35 cellular contexts compared by ENCODE assay signal in genomic region chr4:127406187-127406586, GRCh38.
A peak's percentile ranks its signal among the peaks of the same experiment; 100 is the strongest.
DNase-seq lines count a peak whose midpoint lies in the region; ATAC-seq, FAIRE-seq and TF ChIP-seq lines count a peak whose summit lies in the region.
"Had no signal": no experiment of that assay in that cellular context is flagged by ENCODE, and none has a peak within 500 bp of the region (broad histone marks: within the 10 kb centered on the region; RNA-seq: fewer than 3 reads in every experiment).

No MANE protein-coding gene starts in this region.

- H3K27me3 ChIP-seq in HepG2 (ENCODE audit: control insufficient read depth in 1 of 2, insufficient read depth in 2 of 2, low read length in 2 of 2) (no peaks in the 10 kb centered on the region), right lobe of liver (no peaks in the 10 kb centered on the region), K562 (ENCODE audit: control insufficient read depth in 2 of 2, insufficient read depth in 2 of 2, low read length in 2 of 2) (0 out of 5 replicates have a peak, but pooled peaks cover 0 to 4% of the 10 kb centered on the region in 2 experiments), Caco-2 (replicated peaks; ENCODE audit: control insufficient read depth, insufficient read depth, low read length) (no peaks in the 10 kb centered on the region)
- H3K27me3 ChIP-seq: BE2C; BLaER1; BLaER1 treated with 17β-estradiol and CSF1 and Interleukin-3, amounts not matched to agents 10 nM and 100 nM had no signal

- no peak overlapping the region for H3K9ac ChIP-seq in HepG2 (ENCODE audit: insufficient read depth, low read depth, low read length)
- H3K9ac ChIP-seq in K562 (ENCODE audit: insufficient read depth in 1 of 2, low read depth in 2 of 2, low read length in 2 of 2) = no peak overlapping the region
- H3K9ac ChIP-seq: BLaER1; BLaER1 treated with 17β-estradiol and CSF1 and Interleukin-3, amounts not matched to agents 10 nM and 100 nM had no signal

- H2AFZ ChIP-seq in HepG2 (ENCODE audit: low read length) (no peak overlapping the region), K562 (ENCODE audit: low read depth, low read length) (no peak overlapping the region)

- 0% methylated on average over 1 of the region's 1 CpG for WGBS in HepG2 (ENCODE audit: low lambda C conversion rate)
- 20% methylated on average over 1 of the region's 1 CpG for WGBS in right lobe of liver (ENCODE audit: insufficient coverage, low coverage, low lambda C conversion rate, missing lambda C conversion rate)
- 26% methylated on average over 1 of the region's 1 CpG for WGBS in A549 (ENCODE audit: missing lambda C conversion rate)
- 0% methylated on average over 1 of the region's 1 CpG for WGBS in K562 (ENCODE audit: insufficient coverage, low coverage, missing lambda C conversion rate)

- TF ChIP-seq RAD21 in HepG2 (CRISPR knock-in tag; IDR thresholded peaks at IDR 0.05) (no peak), A549 (conservative IDR thresholded peaks at IDR 0.05 in 1 of 2, IDR thresholded peaks at IDR 0.05 in 1 of 2) (no peak), K562 (CRISPR knock-in tag; conservative IDR thresholded peaks at IDR 0.05 in 1 of 2, IDR thresholded peaks at IDR 0.05 in 1 of 2) (no peak)

- intact Hi-C loops in HepG2 (cut with micrococcal nuclease; ENCODE audit: unreplicated experiment) (loop anchor here (10.0 kb wide), 1 partner anchor 1301 kb away; no protein-coding TSS in a partner anchor), right lobe of liver (cut with DNase I) (no loop called here), Calu3 (cut with micrococcal nuclease; ENCODE audit: unreplicated experiment) (loop anchor here (10.0 kb wide), 3 partner anchors 179 to 1171 kb away; no protein-coding TSS in a partner anchor), K562 (cut with micrococcal nuclease) (no loop called here), Caco-2 (cut with micrococcal nuclease; ENCODE audit: unreplicated experiment) (loop anchor here (10.0 kb wide), 1 partner anchor 781 kb away; no protein-coding TSS in a partner anchor)

- TF ChIP-seq EP300 in HepG2 (IDR thresholded peaks at IDR 0.05; ENCODE audit: low read depth in 2 of 2, low read length in 2 of 2) = no peak
- TF ChIP-seq EP300 in HepG2 (CRISPR knock-in tag; IDR thresholded peaks at IDR 0.05; ENCODE audit: borderline replicate concordance) = no peak
- no peak for TF ChIP-seq EP300 in A549 (IDR thresholded peaks at IDR 0.05)
- no peak for TF ChIP-seq EP300 in K562 (IDR thresholded peaks at IDR 0.05; ENCODE audit: low read length)

- H4K20me1 ChIP-seq in HepG2 (ENCODE audit: insufficient read depth, low read length) (no peaks in the 10 kb centered on the region), K562 (replicated peaks; ENCODE audit: control insufficient read depth, insufficient read depth, low read length) (no peaks in the 10 kb centered on the region)
- H4K20me1 ChIP-seq: BLaER1; BLaER1 treated with 17β-estradiol and CSF1 and Interleukin-3, amounts not matched to agents 10 nM and 100 nM had no signal

- TF ChIP-seq CTCF in HepG2 (CRISPR knock-in tag; IDR thresholded peaks at IDR 0.05) (no peak), right lobe of liver (IDR thresholded peaks at IDR 0.05) (no peak), A549 (IDR thresholded peaks at IDR 0.05) (no peak), Calu3 (IDR thresholded peaks at IDR 0.05; ENCODE audit: unreplicated experiment) (no peak), K562 (IDR thresholded peaks at IDR 0.05 in 2 of 3, conservative IDR thresholded peaks at IDR 0.05 in 1 of 3; ENCODE audit: insufficient read depth in 2 of 3, low read depth in 1 of 3, low read length in 3 of 3) (no peak), Caco-2 (IDR thresholded peaks at IDR 0.05; ENCODE audit: insufficient read depth in 1 of 2, low read depth in 1 of 2, low read length in 1 of 2, severe bottlenecking in 1 of 2, unreplicated experiment in 1 of 2) (no peak)

- H3K79me2 ChIP-seq in HepG2 (ENCODE audit: insufficient read depth, low read length) = no peaks in the 10 kb centered on the region
- no peaks in the 10 kb centered on the region for H3K79me2 ChIP-seq in K562 (ENCODE audit: control insufficient read depth, insufficient read depth, low read length)

- no peak for FAIRE-seq in HepG2 (lab: Jason Lieb, UNC)
- FAIRE-seq in A549 (lab: Jason Lieb, UNC) = no peak
- FAIRE-seq in K562 (lab: Jason Lieb, UNC) = no peak
- FAIRE-seq: A204.1, D721Med, G401.6 had no signal

- H3K27ac Mint-ChIP-seq in Calu3 (ENCODE audit: unreplicated experiment) = peak overlapping the region; percentile 56
- H3K27ac Mint-ChIP-seq in Caco-2 (ENCODE audit: unreplicated experiment) = no peak overlapping the region
- H3K27ac Mint-ChIP-seq: B cell; CD14-positive monocyte; CD4-positive, alpha-beta memory T cell; CD4-positive, alpha-beta T cell; CD4-positive, CD25-positive, alpha-beta regulatory T cell; CD8-positive, alpha-beta memory T cell; CD8-positive, alpha-beta T cell had no signal

- H3K9me3 Mint-ChIP-seq in Calu3 (ENCODE audit: low read depth, unreplicated experiment) (no peaks in the 10 kb centered on the region), Caco-2 (ENCODE audit: unreplicated experiment) (peaks cover 22% of the 10 kb centered on the region)

- BruUV-seq in HepG2 (replicated peaks; lab: Mats Ljungman, UMichigan) = no TSS peak
- no TSS peak for BruUV-seq in Calu3 (replicated peaks; lab: Mats Ljungman, UMichigan)
- BruUV-seq in K562 (replicated peaks; lab: Mats Ljungman, UMichigan) = no TSS peak
- no TSS peak for BruUV-seq in Caco-2 (replicated peaks; lab: Mats Ljungman, UMichigan)

- in situ Hi-C loops in HepG2 (cut with HindIII; ENCODE audit: extremely low pct_ligation_motif_present, low pct_unique_long_range_greater_than_20kb) (no loop called here), K562 (cut with MboI) (no loop called here)

- H3K27me3 Mint-ChIP-seq in Calu3 (ENCODE audit: unreplicated experiment) = no peaks in the 10 kb centered on the region
- peaks cover 4% of the 10 kb centered on the region for H3K27me3 Mint-ChIP-seq in Caco-2 (ENCODE audit: insufficient read depth, unreplicated experiment)
- H3K27me3 Mint-ChIP-seq: B cell; CD4-positive, alpha-beta memory T cell; CD4-positive, alpha-beta T cell; CD4-positive, CD25-positive, alpha-beta regulatory T cell had no signal

- POLR2A ChIA-PET in HepG2 (lab: Yijun Ruan, JAX) (no interaction called here), A549 (lab: Yijun Ruan, JAX) (no interaction called here), K562 (lab: Yijun Ruan, JAX) (no interaction called here), Caco-2 (lab: Charles Lee) (no interaction called here)

- DNase-seq in HepG2 (ENCODE audit: low spot score) = no peak
- DNase-seq in right lobe of liver = no peak
- DNase-seq in A549 (ENCODE audit: low read depth in 1 of 2, low spot score in 1 of 2) = no peak
- DNase-seq in Calu3 = no peak
- DNase-seq in K562 (ENCODE audit: extremely low read depth in 1 of 4, low spot score in 3 of 4) = no peak
- no peak for DNase-seq in Caco-2
- DNase-seq in glomerular visceral epithelial cell (ENCODE audit: extremely low spot score) = no peak
- DNase-seq: 8988T; ACHN; AML-193; BE2C; C1 segment of cervical spinal cord; CD4-positive, alpha-beta memory T cell; CD4-positive, alpha-beta T cell; CD4-positive, CD25-positive, alpha-beta regulatory T cell; CD8-positive, alpha-beta memory T cell; CD8-positive, alpha-beta T cell; COR-L47; DMS 273 treated with DMSO at 0.1 percent for 48 hours; DMS153; DMS53; DMS79; DMS79 treated with DMSO at 0.1 percent for 48 hours; DND-41; EL had no signal

- no peaks in the 10 kb centered on the region for H3K9me1 ChIP-seq in K562 (ENCODE audit: control insufficient read depth, insufficient read depth, low read length)

- H3K9me3 ChIP-seq in HepG2 (ENCODE audit: low read length) = no peaks in the 10 kb centered on the region; the same call in 1 of the 2 replicates
- no peaks in the 10 kb centered on the region for H3K9me3 ChIP-seq in right lobe of liver
- H3K9me3 ChIP-seq in A549 = no peaks in the 10 kb centered on the region
- no peaks in the 10 kb centered on the region; the same call in 1 of the 2 replicates for H3K9me3 ChIP-seq in K562 (replicated peaks; ENCODE audit: control insufficient read depth, insufficient read depth, low read depth, low read length)
- peaks cover 8% of the 10 kb centered on the region for H3K9me3 ChIP-seq in Caco-2
- H3K9me3 ChIP-seq: BE2C had no signal

- H3K4me1 Mint-ChIP-seq in Calu3 (ENCODE audit: low read depth, unreplicated experiment) (peaks cover 48% of the 10 kb centered on the region), Caco-2 (ENCODE audit: low read depth, unreplicated experiment) (no peaks in the 10 kb centered on the region)
- H3K4me1 Mint-ChIP-seq: B cell; CD14-positive monocyte; CD4-positive, alpha-beta memory T cell; CD8-positive, alpha-beta memory T cell had no signal

- CTCF ChIA-PET in HepG2 (lab: Yijun Ruan, JAX; ENCODE audit: low intra/inter-chr PET ratio, low total read pairs) = no interaction called here
- CTCF ChIA-PET in A549 (lab: Yijun Ruan, JAX) = no interaction called here
- CTCF ChIA-PET in Calu3 (lab: Charles Lee) = no interaction called here
- CTCF ChIA-PET in K562 (lab: Yijun Ruan, JAX; ENCODE audit: low intra/inter-chr PET ratio) = no interaction called here
- CTCF ChIA-PET in Caco-2 (lab: Charles Lee) = no interaction called here

- ATAC-seq in HepG2 (no peak), right lobe of liver (no peak), A549 (no peak), K562 (no peak), GM19023 (IDR thresholded peaks at IDR 0.05; ENCODE audit: unreplicated experiment) (no peak)
- ATAC-seq: CD8-positive, alpha-beta T cell had no signal

- H3K36me3 Mint-ChIP-seq in Calu3 (ENCODE audit: insufficient read depth, unreplicated experiment) (peaks cover 14% of the 10 kb centered on the region), Caco-2 (ENCODE audit: insufficient read depth, unreplicated experiment) (no peaks in the 10 kb centered on the region)
- H3K36me3 Mint-ChIP-seq: CD14-positive monocyte; CD4-positive, alpha-beta memory T cell; CD4-positive, CD25-positive, alpha-beta regulatory T cell; CD8-positive, alpha-beta memory T cell; CD8-positive, alpha-beta T cell had no signal

- no peaks in the 10 kb centered on the region for H3K36me3 ChIP-seq in HepG2 (replicated peaks in 1 of 2; ENCODE audit: control insufficient read depth in 1 of 2, insufficient read depth in 2 of 2, low read length in 2 of 2)
- no peaks in the 10 kb centered on the region for H3K36me3 ChIP-seq in right lobe of liver
- H3K36me3 ChIP-seq in K562 (ENCODE audit: control insufficient read depth, insufficient read depth, low read length) = no peaks in the 10 kb centered on the region
- no peaks in the 10 kb centered on the region for H3K36me3 ChIP-seq in Caco-2 (ENCODE audit: control insufficient read depth, insufficient read depth, low read length)
- H3K36me3 ChIP-seq: BE2C; BLaER1; BLaER1 treated with 17β-estradiol and CSF1 and Interleukin-3, amounts not matched to agents 10 nM and 100 nM had no signal

- H3K4me3 Mint-ChIP-seq in Calu3 (ENCODE audit: low read depth, unreplicated experiment) (no peak overlapping the region), Caco-2 (ENCODE audit: unreplicated experiment) (no peak overlapping the region)
- H3K4me3 Mint-ChIP-seq: B cell; CD14-positive monocyte; CD4-positive, alpha-beta memory T cell; CD4-positive, alpha-beta T cell; CD4-positive, CD25-positive, alpha-beta regulatory T cell; CD8-positive, alpha-beta memory T cell; CD8-positive, alpha-beta T cell had no signal

- TF ChIP-seq POLR2A in HepG2 (IDR thresholded peaks at IDR 0.05; ENCODE audit: insufficient read depth in 1 of 2, low read depth in 2 of 2, low read length in 2 of 2) (no peak), right lobe of liver (IDR thresholded peaks at IDR 0.05) (no peak), A549 (IDR thresholded peaks at IDR 0.05; ENCODE audit: low read length) (no peak), K562 (conservative IDR thresholded peaks at IDR 0.05) (no peak)

- H3K4me1 ChIP-seq in HepG2 (ENCODE audit: insufficient read depth, low read length) (no peaks in the 10 kb centered on the region), right lobe of liver (no peaks in the 10 kb centered on the region), A549 (no peaks in the 10 kb centered on the region), K562 (replicated peaks in 1 of 2; ENCODE audit: control insufficient read depth in 2 of 2, insufficient read depth in 2 of 2, low read length in 2 of 2) (no peaks in the 10 kb centered on the region), Caco-2 (no peaks in the 10 kb centered on the region)
- H3K4me1 ChIP-seq: BE2C; BLaER1; BLaER1 treated with 17β-estradiol and CSF1 and Interleukin-3, amounts not matched to agents 10 nM and 100 nM had no signal

- H3K4me2 ChIP-seq in HepG2 (ENCODE audit: low read depth, low read length) (no peak overlapping the region), A549 (no peak overlapping the region), K562 (ENCODE audit: insufficient read depth, low read length) (no peak overlapping the region)
- H3K4me2 ChIP-seq: BLaER1; BLaER1 treated with 17β-estradiol and CSF1 and Interleukin-3, amounts not matched to agents 10 nM and 100 nM had no signal

- no peak overlapping the region for H3K27ac ChIP-seq in HepG2 (ENCODE audit: extremely low read length, insufficient read depth, low read length)
- no peak overlapping the region for H3K27ac ChIP-seq in right lobe of liver
- no peak overlapping the region for H3K27ac ChIP-seq in A549
- H3K27ac ChIP-seq in K562 (ENCODE audit: extremely low read depth, low read depth, low read length) = no peak overlapping the region
- H3K27ac ChIP-seq: 22Rv1; BLaER1; BLaER1 treated with 17β-estradiol and CSF1 and Interleukin-3, amounts not matched to agents 10 nM and 100 nM; C4-2B had no signal

- H3K4me3 ChIP-seq in HepG2 (replicated peaks in 1 of 3; ENCODE audit: insufficient read depth in 1 of 3, low read depth in 2 of 3, low read length in 3 of 3) (no peak overlapping the region), right lobe of liver (no peak overlapping the region), A549 (no peak overlapping the region), K562 (no peak overlapping the region), Caco-2 (ENCODE audit: low read depth, low read length) (no peak overlapping the region)
- H3K4me3 ChIP-seq: BLaER1; BLaER1 treated with 17β-estradiol and CSF1 and Interleukin-3, amounts not matched to agents 10 nM and 100 nM had no signal

Comparison
In these comparisons a context has a peak if more than half of its experiments do, and no peak if none do; other contexts are left out.
1. intact Hi-C loops: an anchor here in HepG2 (10.0 kb wide), Calu3 (10.0 kb wide) and Caco-2 (10.0 kb wide); none called in right lobe of liver and K562.
2. Of the 241 proteins assayed by ChIP-seq in both HepG2 and K562: peak only in HepG2: MAFF and MAFK; only in K562: none; in both: none; in neither: 239.